ENCODE assay signal across 1 cellular context in the genomic region with DNA sequence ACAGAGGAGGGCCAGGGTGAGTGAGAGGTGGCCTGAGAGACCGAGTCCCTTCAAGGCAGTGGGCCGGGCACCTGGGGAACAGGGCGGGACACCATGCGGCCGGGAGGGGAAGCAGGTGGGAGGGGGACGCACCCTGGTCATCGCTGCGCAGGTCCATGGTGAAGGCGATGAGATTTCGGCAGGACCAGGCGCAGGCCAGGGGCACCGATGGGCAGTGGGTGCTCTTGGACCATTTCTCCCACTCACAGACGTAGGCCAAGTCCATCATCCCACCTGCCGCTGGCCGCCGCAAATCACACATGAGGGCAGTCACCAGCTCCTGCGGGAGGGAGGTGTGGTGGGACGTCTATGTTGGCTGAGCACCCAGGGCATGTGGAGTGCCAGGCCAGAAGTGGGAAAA.
TF ChIP-seq lines count a peak whose summit lies in the region.

No MANE protein-coding gene starts in this region.

TF ChIP-seq in WTC11, 78 proteins besides CTCF, POLR2A, EP300 and RAD21 (continued from another document):
- TF ChIP-seq, protein P1, sequence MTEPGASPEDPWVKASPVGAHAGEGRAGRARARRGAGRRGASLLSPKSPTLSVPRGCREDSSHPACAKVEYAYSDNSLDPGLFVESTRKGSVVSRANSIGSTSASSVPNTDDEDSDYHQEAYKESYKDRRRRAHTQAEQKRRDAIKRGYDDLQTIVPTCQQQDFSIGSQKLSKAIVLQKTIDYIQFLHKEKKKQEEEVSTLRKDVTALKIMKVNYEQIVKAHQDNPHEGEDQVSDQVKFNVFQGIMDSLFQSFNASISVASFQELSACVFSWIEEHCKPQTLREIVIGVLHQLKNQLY (CRISPR knock-in tag; IDR thresholded peaks at IDR 0.05) = no peak
- TF ChIP-seq GTF2I (CRISPR knock-in tag; conservative IDR thresholded peaks at IDR 0.05) (no peak), ZNF232 (CRISPR knock-in tag; IDR thresholded peaks at IDR 0.05) (no peak), NR2C2 (CRISPR knock-in tag; IDR thresholded peaks at IDR 0.05) (no peak)
- TF ChIP-seq, protein P2, sequence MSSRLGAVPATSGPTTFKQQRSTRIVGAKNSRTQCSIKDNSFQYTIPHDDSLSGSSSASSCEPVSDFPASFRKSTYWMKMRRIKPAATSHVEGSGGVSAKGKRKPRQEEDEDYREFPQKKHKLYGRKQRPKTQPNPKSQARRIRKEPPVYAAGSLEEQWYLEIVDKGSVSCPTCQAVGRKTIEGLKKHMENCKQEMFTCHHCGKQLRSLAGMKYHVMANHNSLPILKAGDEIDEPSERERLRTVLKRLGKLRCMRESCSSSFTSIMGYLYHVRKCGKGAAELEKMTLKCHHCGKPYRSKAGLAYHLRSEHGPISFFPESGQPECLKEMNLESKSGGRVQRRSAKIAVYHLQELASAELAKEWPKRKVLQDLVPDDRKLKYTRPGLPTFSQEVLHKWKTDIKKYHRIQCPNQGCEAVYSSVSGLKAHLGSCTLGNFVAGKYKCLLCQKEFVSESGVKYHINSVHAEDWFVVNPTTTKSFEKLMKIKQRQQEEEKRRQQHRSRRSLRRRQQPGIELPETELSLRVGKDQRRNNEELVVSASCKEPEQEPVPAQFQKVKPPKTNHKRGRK (CRISPR knock-in tag; IDR thresholded peaks at IDR 0.05; ENCODE audit: borderline replicate concordance) = no peak
TF ChIP-seq in WTC11: peak in this region for 0.
